ENCODE assay signal across 13 cellular contexts in genomic region chr14:64722842-64723447, GRCh38. TPM values are rescaled to one million over a fixed set of nuclear protein-coding genes. Genes with fewer than 3 reads are reported as not detected.
DNase-seq lines count a peak whose midpoint lies in the region; ATAC-seq, FAIRE-seq and TF ChIP-seq lines count a peak whose summit lies in the region.
"Had no signal": no experiment of that assay in that cellular context is flagged by ENCODE, and none has a peak within 500 bp of the region (broad histone marks: within the 10 kb centered on the region; RNA-seq: fewer than 3 reads in every experiment).

No MANE protein-coding gene starts in this region.

- DNase-seq in activated gamma-delta T cell treated with Interleukin-2 at 50 U/mL for 16 hours (peak; percentile 37), activated gamma-delta T cell (lab: John Stamatoyannopoulos, UW) (no peak), caudate nucleus (lab: John Stamatoyannopoulos, UW) (no peak), ureter (ENCODE audit: low spot score) (peak; percentile 73), epidermal melanocyte (ENCODE audit: insufficient read length, low spot score) (no peak), H54 (ENCODE audit: insufficient read length, low spot score) (no peak)
- DNase-seq: activated CD4-positive, CD25-positive, alpha-beta regulatory T cell; amniotic stem cell; NCI-H345; SHP77; stimulated activated CD4-positive, alpha-beta T cell treated with anti-CD3 and anti-CD28 coated beads, Interleukin-4, amount 100 ng/mL, for 1 hour had no signal

- H3K27ac ChIP-seq in caudate nucleus (ENCODE audit: low read depth, low read length): peak overlapping the region; percentile 50
- peak overlapping the region; percentile 27 for H3K27ac ChIP-seq in muscle layer of colon (ENCODE audit: low read depth, low read length)

- no peaks in the 10 kb centered on the region for H3K9me3 ChIP-seq in muscle layer of colon (ENCODE audit: low read length)

- H3K27me3 ChIP-seq in muscle layer of colon (ENCODE audit: control insufficient read depth in 1 of 2, insufficient read depth in 2 of 2, low read length in 2 of 2): no peaks in the 10 kb centered on the region

- H3K36me3 ChIP-seq in muscle layer of colon (ENCODE audit: insufficient read depth, low read length): peaks cover 5% of the 10 kb centered on the region

- no peak overlapping the region for H3K4me3 ChIP-seq in muscle layer of colon (ENCODE audit: low read depth in 1 of 2, low read length in 2 of 2)

- no peak overlapping the region for H3K9ac ChIP-seq in muscle layer of colon (ENCODE audit: low read length)

- FAIRE-seq in H54 (lab: Jason Lieb, UNC): no peak

- H3K4me1 ChIP-seq in muscle layer of colon (ENCODE audit: insufficient read depth, low read length): peaks cover 78% of the 10 kb centered on the region

- ATAC-seq in GM19351 (IDR thresholded peaks at IDR 0.05; ENCODE audit: unreplicated experiment): no peak

- TF ChIP-seq POLR2A in H54 (IDR thresholded peaks at IDR 0.05; ENCODE audit: low read depth, low read length): no peak

RNA-seq across cellular contexts. Expression of gene PLEKHG3, which starts 18.7 kb away (rescaled TPM):
- total RNA-seq in ureter: 111 TPM

Comparison
In these comparisons a context has a peak if more than half of its experiments do, and no peak if none do; other contexts are left out.
1. DNase-seq: peak in activated gamma-delta T cell treated with Interleukin-2 at 50 U/mL for 16 hours (single experiment) and ureter (single experiment); none in activated gamma-delta T cell (single experiment), caudate nucleus (0 of 61), epidermal melanocyte (single experiment) and H54 (single experiment).